1 cellular context compared by ENCODE assay signal in genomic region chr3:100089802-100090668, GRCh38.
TF ChIP-seq lines count a peak whose summit lies in the region.

No MANE protein-coding gene starts in this region.

TF ChIP-seq in H1, 55 proteins besides CTCF, POLR2A, EP300 and RAD21 (continued from another document):
- no peak for TF ChIP-seq CTBP2 (IDR thresholded peaks at IDR 0.05; ENCODE audit: borderline replicate concordance, insufficient read depth, insufficient read length, low read length)
- TF ChIP-seq NANOG (IDR thresholded peaks at IDR 0.05; ENCODE audit: insufficient read depth, low read depth, low read length, poor library complexity, severe bottlenecking) = no peak
- no peak for TF ChIP-seq TAF7 (optimal IDR thresholded peaks at IDR 0.05; ENCODE audit: borderline replicate concordance, low read depth, low read length)
- TF ChIP-seq SIN3A (conservative IDR thresholded peaks at IDR 0.05 in 1 of 2, IDR thresholded peaks at IDR 0.05 in 1 of 2; ENCODE audit: low read depth in 1 of 2, low read length in 2 of 2) = no peak
- no peak for TF ChIP-seq ATF3 (IDR thresholded peaks at IDR 0.05; ENCODE audit: insufficient read depth, low read depth, low read length)
- no peak for TF ChIP-seq BRCA1 (IDR thresholded peaks at IDR 0.05; ENCODE audit: low read depth, low read length)
- TF ChIP-seq HDAC6 (IDR thresholded peaks at IDR 0.05; ENCODE audit: low read depth, low read length) = no peak
- TF ChIP-seq CHD7 (IDR thresholded peaks at IDR 0.05; ENCODE audit: insufficient replicate concordance, low read length) = no peak
- no peak for TF ChIP-seq MAX (IDR thresholded peaks at IDR 0.05)
- TF ChIP-seq CHD2 (IDR thresholded peaks at IDR 0.05; ENCODE audit: low read length) = no peak
- TF ChIP-seq RFX5 (IDR thresholded peaks at IDR 0.05; ENCODE audit: borderline replicate concordance, low read depth, low read length) = no peak
